In genomic region chr11:849951-850776, GRCh38 we compare ENCODE assay signal across 9 cellular contexts. TPM values are rescaled to one million over a fixed set of nuclear protein-coding genes. Genes with fewer than 3 reads are reported as not detected.
DNase-seq lines count a peak whose midpoint lies in the region; ATAC-seq, FAIRE-seq and TF ChIP-seq lines count a peak whose summit lies in the region.
"Had no signal": no experiment of that assay in that cellular context is flagged by ENCODE, and none has a peak within 500 bp of the region (broad histone marks: within the 10 kb centered on the region; RNA-seq: fewer than 3 reads in every experiment).

No MANE protein-coding gene starts in this region.

- 56 to 58% methylated on average over 54 to 63 of the region's 97 CpGs for WGBS in upper lobe of left lung, 2 donors

- DNase-seq in activated naive CD4-positive, alpha-beta T cell treated with anti-CD3 and anti-CD28 coated beads, Interleukin-2, amount 50 U/mL, for 16 hours, result no peak
- DNase-seq in astrocyte (ENCODE audit: low read depth), result no peak
- no peak for DNase-seq in lower lobe of right lung
- peak in 1 of 2 donors; percentile 86 for DNase-seq in upper lobe of left lung
- no peak for DNase-seq in amygdala (lab: John Stamatoyannopoulos, UW)
- DNase-seq: EL had no signal

- intact Hi-C loops in lower lobe of right lung (cut with DNase I), result no loop called here

- no peaks in the 10 kb centered on the region for H3K9me3 ChIP-seq in astrocyte (ENCODE audit: insufficient read depth, low read depth, low read length)
- no peaks in the 10 kb centered on the region for H3K9me3 ChIP-seq in lower lobe of right lung
- no peaks in the 10 kb centered on the region for H3K9me3 ChIP-seq in upper lobe of left lung

- no peaks in the 10 kb centered on the region for H3K36me3 ChIP-seq in astrocyte (ENCODE audit: insufficient read depth, low read length)
- H3K36me3 ChIP-seq in lower lobe of right lung, result peaks cover 12% of the 10 kb centered on the region
- H3K36me3 ChIP-seq in upper lobe of left lung, result peaks cover 0 to 25% (median 10%) of the 10 kb centered on the region in 4 donors

- no peak for TF ChIP-seq EP300 in upper lobe of left lung (IDR thresholded peaks at IDR 0.05)

- H3K4me1 ChIP-seq in astrocyte (ENCODE audit: insufficient read depth, low read length), result peaks cover 30% of the 10 kb centered on the region
- H3K4me1 ChIP-seq in lower lobe of right lung, result peaks cover 49% of the 10 kb centered on the region
- peaks cover 38 to 61% (median 44%) of the 10 kb centered on the region in 4 donors for H3K4me1 ChIP-seq in upper lobe of left lung

- H3K4me2 ChIP-seq in astrocyte (ENCODE audit: low read length), result peak overlapping the region; percentile 85

- H3K27ac ChIP-seq in astrocyte (ENCODE audit: low read depth, low read length), result no peak overlapping the region
- H3K27ac ChIP-seq in lower lobe of right lung, result no peak overlapping the region
- peak overlapping the region in 2 of 4 donors; percentile 58 to 61 for H3K27ac ChIP-seq in upper lobe of left lung

- H4K20me1 ChIP-seq in astrocyte (ENCODE audit: insufficient read depth, low read length), result peaks cover 91% of the 10 kb centered on the region

- no peak for TF ChIP-seq POLR2A in upper lobe of left lung (IDR thresholded peaks at IDR 0.05)

- no peaks in the 10 kb centered on the region for H3K27me3 Mint-ChIP-seq in activated naive CD4-positive, alpha-beta T cell treated with anti-CD3 and anti-CD28 coated beads, Interleukin-2, amount 50 U/mL, for 24 hours
- H3K27me3 Mint-ChIP-seq in astrocyte (ENCODE audit: low read depth, unreplicated experiment), result no peaks in the 10 kb centered on the region

- peaks cover 23% of the 10 kb centered on the region for H3K79me2 ChIP-seq in astrocyte (ENCODE audit: insufficient read depth, low read length)

- H3K27ac Mint-ChIP-seq in activated naive CD4-positive, alpha-beta T cell treated with anti-CD3 and anti-CD28 coated beads, Interleukin-2, amount 50 U/mL, for 24 hours, result no peak overlapping the region
- H3K27ac Mint-ChIP-seq in astrocyte (ENCODE audit: unreplicated experiment), result no peak overlapping the region

- H3K4me3 ChIP-seq in astrocyte (ENCODE audit: insufficient read depth, low read depth, low read length), result peak overlapping the region; percentile 39
- peak overlapping the region; percentile 40 for H3K4me3 ChIP-seq in lower lobe of right lung
- H3K4me3 ChIP-seq in upper lobe of left lung, result peak overlapping the region in 3 of 4 donors; percentile 47 to 58 (median 55)

- no peak for ATAC-seq in lower lobe of right lung
- ATAC-seq in upper lobe of left lung (ENCODE audit: low FRiP score in 2 of 2), result no peak
- no peak for ATAC-seq in GM21381 (IDR thresholded peaks at IDR 0.05; ENCODE audit: unreplicated experiment)
- no peak for ATAC-seq in HG02759 (IDR thresholded peaks at IDR 0.05; ENCODE audit: unreplicated experiment)

- H3K9ac ChIP-seq in astrocyte (ENCODE audit: low read length), result peak overlapping the region; percentile 27

- H2AFZ ChIP-seq in astrocyte (ENCODE audit: low read depth, low read length), result peak overlapping the region; percentile 26

- H3K4me1 Mint-ChIP-seq in activated naive CD4-positive, alpha-beta T cell treated with anti-CD3 and anti-CD28 coated beads, Interleukin-2, amount 50 U/mL, for 24 hours, result peaks cover 4% of the 10 kb centered on the region
- H3K4me1 Mint-ChIP-seq in astrocyte (ENCODE audit: low read depth, unreplicated experiment), result peaks cover 4% of the 10 kb centered on the region

- TF ChIP-seq CTCF in astrocyte (IDR thresholded peaks at IDR 0.05; ENCODE audit: insufficient read depth, low read depth, low read length), result no peak
- no peak for TF ChIP-seq CTCF in lower lobe of right lung (IDR thresholded peaks at IDR 0.05)
- TF ChIP-seq CTCF in upper lobe of left lung (IDR thresholded peaks at IDR 0.05), result no peak

- H3K9me3 Mint-ChIP-seq in activated naive CD4-positive, alpha-beta T cell treated with anti-CD3 and anti-CD28 coated beads, Interleukin-2, amount 50 U/mL, for 24 hours, result no peaks in the 10 kb centered on the region
- H3K9me3 Mint-ChIP-seq in astrocyte (ENCODE audit: unreplicated experiment), result no peaks in the 10 kb centered on the region

- no peaks in the 10 kb centered on the region for H3K36me3 Mint-ChIP-seq in activated naive CD4-positive, alpha-beta T cell treated with anti-CD3 and anti-CD28 coated beads, Interleukin-2, amount 50 U/mL, for 24 hours
- H3K36me3 Mint-ChIP-seq in astrocyte (ENCODE audit: low read depth, unreplicated experiment), result peaks cover 2% of the 10 kb centered on the region

- H3K27me3 ChIP-seq in astrocyte (ENCODE audit: insufficient read depth, low read length) (no peaks in the 10 kb centered on the region), lower lobe of right lung (ENCODE audit: low read depth) (no peaks in the 10 kb centered on the region), upper lobe of left lung (peaks cover 0 to 4% (median 0%) of the 10 kb centered on the region in 4 donors)

- FAIRE-seq in astrocyte (lab: Jason Lieb, UNC), result no peak

- H3K4me3 Mint-ChIP-seq in activated naive CD4-positive, alpha-beta T cell treated with anti-CD3 and anti-CD28 coated beads, Interleukin-2, amount 50 U/mL, for 24 hours, result peak overlapping the region; percentile 42
- peak overlapping the region; percentile 78 for H3K4me3 Mint-ChIP-seq in astrocyte (ENCODE audit: unreplicated experiment)

RNA-seq across cellular contexts. Expression of gene TSPAN4, which starts 7.5 kb away (rescaled TPM):
- total RNA-seq in astrocyte, result 69.5 and 75.5 TPM in 2 replicates
- total RNA-seq in lower lobe of right lung, result 140 TPM
- total RNA-seq in upper lobe of left lung, result 100 to 1,000 TPM in 5 of 6 donors, 10 to 100 TPM in 1; 91.3 to 181 (median 169) TPM

RNA-seq across cellular contexts. Expression of gene POLR2L, which starts 7.8 kb away (rescaled TPM):
- total RNA-seq in astrocyte (194 and 212 TPM in 2 replicates), lower lobe of right lung (127 TPM), upper lobe of left lung (100 to 1,000 TPM in 3 of 6 donors, 10 to 100 TPM in 3; 34.1 to 168 (median 102) TPM)

RNA-seq across cellular contexts. Expression of gene CD151, which starts 17.4 kb away (rescaled TPM):
- 414 and 421 TPM in 2 replicates for total RNA-seq in astrocyte
- 387 TPM for total RNA-seq in lower lobe of right lung
- 100 to 1,000 TPM; 179 to 545 (median 421) TPM for total RNA-seq in upper lobe of left lung

RNA-seq across cellular contexts. Expression of gene CRACR2B, which starts 22.4 kb away (rescaled TPM):
- total RNA-seq in astrocyte, result 2.6 TPM in 2 replicates
- total RNA-seq in lower lobe of right lung, result 43.6 TPM
- total RNA-seq in upper lobe of left lung, result 100 to 1,000 TPM in 1 of 6 donors, 10 to 100 TPM in 5; 29.0 to 157 (median 41.4) TPM

RNA-seq across cellular contexts. Expression of gene PNPLA2, which starts 31.4 kb away (rescaled TPM):
- total RNA-seq in astrocyte (46.8 and 50.8 TPM in 2 replicates), lower lobe of right lung (137 TPM), upper lobe of left lung (100 to 1,000 TPM in 4 of 6 donors, 10 to 100 TPM in 2; 74.5 to 303 (median 164) TPM)
